ENCODE assay signal across 15 cellular contexts in the genomic region with DNA sequence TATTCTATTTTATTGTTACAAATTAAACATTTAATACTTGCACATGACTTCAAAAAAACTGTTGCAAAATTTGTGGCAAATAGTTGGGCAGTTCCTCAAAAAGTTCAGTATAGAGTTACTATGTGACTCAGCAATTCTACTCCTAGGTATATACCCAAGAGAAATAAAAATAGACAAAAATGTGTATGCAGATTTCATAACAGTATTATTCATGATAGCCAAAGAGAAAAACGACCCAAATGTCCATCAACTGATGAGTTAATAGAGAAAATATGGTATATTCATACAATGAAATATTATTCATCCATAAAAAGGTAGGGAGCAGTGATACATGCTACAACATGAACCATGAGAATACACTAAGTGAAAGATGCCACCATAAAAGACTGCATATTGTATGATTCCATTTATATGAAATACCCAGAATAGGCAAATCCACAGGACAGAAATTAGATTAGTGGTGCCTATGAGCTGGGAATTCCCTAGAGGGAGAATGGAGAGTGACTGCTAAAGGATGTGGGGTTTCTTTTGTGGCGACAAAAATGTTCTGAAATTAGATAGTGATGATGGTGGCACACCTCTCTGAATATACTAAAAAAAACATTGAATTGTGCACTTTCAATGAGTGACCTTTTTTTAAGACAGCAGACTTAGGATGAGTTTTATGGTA. TPM values are rescaled to one million over a fixed set of nuclear protein-coding genes. Genes with fewer than 3 reads are reported as not detected.
A peak's percentile ranks its signal among the peaks of the same experiment; 100 is the strongest.
DNase-seq lines count a peak whose midpoint lies in the region; TF ChIP-seq lines count a peak whose summit lies in the region.
"Had no signal": no experiment of that assay in that cellular context is flagged by ENCODE, and none has a peak within 500 bp of the region (broad histone marks: within the 10 kb centered on the region; RNA-seq: fewer than 3 reads in every experiment).

No MANE protein-coding gene starts in this region.

- H3K27ac ChIP-seq in WERI-Rb-1 (no peak overlapping the region), smooth muscle cell (ENCODE audit: low read depth) (no peak overlapping the region)
- H3K27ac ChIP-seq: colonic mucosa, PC-9, right atrium auricular region had no signal

- no peaks in the 10 kb centered on the region for H3K79me2 ChIP-seq in smooth muscle cell (ENCODE audit: low read depth)

- TF ChIP-seq CTCF in BJ (IDR thresholded peaks at IDR 0.05; ENCODE audit: insufficient read depth, low read depth, low read length), result no peak
- TF ChIP-seq CTCF in fibroblast of pulmonary artery (IDR thresholded peaks at IDR 0.05; ENCODE audit: low read length, missing control alignments), result no peak
- no peak for TF ChIP-seq CTCF in WERI-Rb-1 (IDR thresholded peaks at IDR 0.05; ENCODE audit: low read depth, low read length)
- TF ChIP-seq CTCF in smooth muscle cell (IDR thresholded peaks at IDR 0.05; ENCODE audit: borderline replicate concordance, insufficient read depth, poor library complexity, severe bottlenecking), result no peak

- in situ Hi-C loops in KBM-7 (cut with MboI; ENCODE audit: low pct_unique_long_range_greater_than_20kb, low sequenced_read_pairs), result no loop called here

- H3K36me3 ChIP-seq in BJ (ENCODE audit: control insufficient read depth, insufficient read depth, low read length) (no peaks in the 10 kb centered on the region), WERI-Rb-1 (no peaks in the 10 kb centered on the region), smooth muscle cell (ENCODE audit: low read depth) (no peaks in the 10 kb centered on the region)
- H3K36me3 ChIP-seq: colonic mucosa, right atrium auricular region had no signal

- CTCF ChIA-PET in BJ (lab: Yijun Ruan, JAX), result interaction anchor here (1.9 to 2.0 kb wide), 2 partner anchors 11 to 26 kb away, joined by 4 to 6 read pairs; no protein-coding TSS in a partner anchor

- H4K20me1 ChIP-seq in smooth muscle cell (ENCODE audit: low read depth), result no peaks in the 10 kb centered on the region

- H3K4me3 ChIP-seq in BJ (ENCODE audit: low read depth, low read length) (no peak overlapping the region), fibroblast of pulmonary artery (replicated peaks; ENCODE audit: low read depth, low read length) (no peak overlapping the region), WERI-Rb-1 (ENCODE audit: low read depth, low read length) (no peak overlapping the region), smooth muscle cell (no peak overlapping the region)
- H3K4me3 ChIP-seq: colonic mucosa, PC-9, right atrium auricular region had no signal

- H3K4me2 ChIP-seq in smooth muscle cell, result no peak overlapping the region
- H3K4me2 ChIP-seq: PC-9 had no signal

- POLR2A ChIA-PET in BJ (lab: Charles Lee), result no interaction called here

- H3K9ac ChIP-seq in smooth muscle cell (ENCODE audit: low read depth), result no peak overlapping the region

- no peak overlapping the region for H2AFZ ChIP-seq in smooth muscle cell (ENCODE audit: low read depth)
- H2AFZ ChIP-seq: PC-9 had no signal

- H3F3A ChIP-seq in smooth muscle cell (ENCODE audit: low read depth), result no peaks in the 10 kb centered on the region

- WGBS in smooth muscle cell (ENCODE audit: low lambda C conversion rate), result 76% methylated on average over 2 of the region's 2 CpGs

- DNase-seq in BJ (ENCODE audit: low read depth), result peak; percentile 13
- DNase-seq in KBM-7, result peak; percentile 33
- peak; percentile 54 for DNase-seq in SKM-1 (lab: John Stamatoyannopoulos, UW; ENCODE audit: unreplicated experiment)
- peak; percentile 58 for DNase-seq in fibroblast of pulmonary artery (ENCODE audit: low read depth)
- no peak for DNase-seq in WERI-Rb-1
- no peak for DNase-seq in smooth muscle cell (lab: John Stamatoyannopoulos, UW; ENCODE audit: unreplicated experiment)
- DNase-seq in HK-2 (ENCODE audit: unreplicated experiment), result no peak
- DNase-seq in NCI-H2227 treated with DMSO at 0.1 percent for 48 hours (lab: John Stamatoyannopoulos, UW), result no peak
- DNase-seq: activated CD8-positive, alpha-beta memory T cell treated with anti-CD3 and anti-CD28 coated beads for 24 hours; activated naive CD4-positive, alpha-beta T cell treated with anti-CD3 and anti-CD28 coated beads, Interleukin-2, amount 50 U/mL, for 16 hours; CD4-positive, CD25-positive, alpha-beta regulatory T cell; colonic mucosa; kidney glomerular epithelial cell; PC-9 had no signal

- no peaks in the 10 kb centered on the region for H3K4me1 ChIP-seq in smooth muscle cell (ENCODE audit: low read depth)
- H3K4me1 ChIP-seq: colonic mucosa, right atrium auricular region had no signal

- no peaks in the 10 kb centered on the region for H3K27me3 ChIP-seq in BJ (ENCODE audit: control insufficient read depth, insufficient read depth, low read length)
- H3K27me3 ChIP-seq in WERI-Rb-1 (ENCODE audit: insufficient read depth, low read depth, severe bottlenecking), result no peaks in the 10 kb centered on the region
- H3K27me3 ChIP-seq in smooth muscle cell (ENCODE audit: low read depth), result no peaks in the 10 kb centered on the region
- H3K27me3 ChIP-seq: colonic mucosa, right atrium auricular region had no signal

- peaks cover under 1% of the 10 kb centered on the region for H3K9me3 ChIP-seq in WERI-Rb-1 (ENCODE audit: severe bottlenecking)
- no peaks in the 10 kb centered on the region for H3K9me3 ChIP-seq in smooth muscle cell (replicated peaks; ENCODE audit: low read depth)
- H3K9me3 ChIP-seq: colonic mucosa had no signal

RNA-seq across cellular contexts. Expression of gene CLASP2, which starts 31.6 kb away (rescaled TPM):
- polyA plus RNA-seq in BJ (2011; rRNA removed), result 20.5 and 35.8 TPM in 2 replicates
- 43.7 and 50.8 TPM in 2 replicates for polyA minus RNA-seq in BJ (2011; rRNA and poly(A)+ RNA removed)
- total RNA-seq in smooth muscle cell, result 61.4 and 74.4 TPM in 2 replicates
- polyA plus RNA-seq in smooth muscle cell, result 17.9 and 20.9 TPM in 2 replicates

RNA-seq across cellular contexts. Expression of gene PDCD6IP, which starts 48.7 kb away (rescaled TPM):
- 136 and 164 TPM in 2 replicates for polyA plus RNA-seq in BJ (2011; rRNA removed)
- polyA minus RNA-seq in BJ (2011; rRNA and poly(A)+ RNA removed), result 75.7 and 124 TPM in 2 replicates
- total RNA-seq in smooth muscle cell, result 108 and 138 TPM in 2 replicates
- 97.6 and 109 TPM in 2 replicates for polyA plus RNA-seq in smooth muscle cell

Comparison
In these comparisons a context has a peak if more than half of its experiments do, and no peak if none do; other contexts are left out.
1. DNase-seq: peak in BJ (single experiment), KBM-7 (single experiment), SKM-1 (single experiment) and fibroblast of pulmonary artery (single experiment); none in WERI-Rb-1 (single experiment), smooth muscle cell (single experiment), HK-2 (single experiment) and NCI-H2227 treated with DMSO at 0.1 percent for 48 hours (single experiment).